In the genomic region with DNA sequence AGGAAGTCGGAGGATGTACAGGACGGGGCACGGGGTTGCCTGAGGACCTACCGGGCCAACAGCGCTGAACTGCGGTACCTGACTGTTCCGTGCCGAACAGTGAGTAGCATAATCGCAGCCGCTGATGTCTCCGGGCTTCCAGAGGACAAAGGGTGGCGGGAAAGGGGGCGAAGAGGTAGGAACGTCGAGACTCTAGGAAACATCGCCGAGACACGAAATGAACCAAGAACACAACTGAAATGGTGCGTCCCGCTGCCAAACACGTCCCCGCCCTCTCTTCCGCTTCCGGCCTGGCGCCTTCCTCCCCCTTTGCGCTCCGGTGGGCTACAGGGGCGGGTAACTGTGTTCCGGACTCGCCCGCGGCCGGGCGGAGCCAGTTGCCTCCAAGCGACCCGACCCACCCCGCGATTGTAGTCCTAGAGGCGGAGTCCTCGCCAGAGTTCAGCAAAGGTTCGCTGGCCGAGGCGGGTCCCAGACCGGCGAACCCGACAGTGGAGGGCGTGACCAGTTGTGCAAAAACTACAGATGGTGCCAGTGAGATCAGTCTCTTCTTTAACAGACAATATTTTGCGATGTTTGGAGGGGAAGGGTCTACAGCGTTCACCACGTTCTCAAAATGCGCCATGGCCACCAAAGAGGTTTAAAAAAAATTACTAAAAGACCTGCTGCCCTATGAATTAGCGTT, we compare ENCODE assay signal across 8 cellular contexts. TPM values are rescaled to one million over a fixed set of nuclear protein-coding genes. Genes with fewer than 3 reads are reported as not detected.
DNase-seq lines count a peak whose midpoint lies in the region; ATAC-seq lines count a peak whose summit lies in the region.

MRPS31 (minus strand) TSS at position 257 of the 685 bp plus-strand sequence; CDS start at position 203, 54 bp downstream.

- peak; percentile 80 for DNase-seq in DMS 273 treated with DMSO at 0.1 percent for 48 hours (lab: John Stamatoyannopoulos, UW)
- DNase-seq in OCI-M2 (lab: John Stamatoyannopoulos, UW; ENCODE audit: unreplicated experiment) = peak; percentile 62
- peak; percentile 93 for DNase-seq in activated T-cell treated with anti-CD3 and anti-CD28 coated beads for 4 hours
- DNase-seq in epithelial cell of prostate (ENCODE audit: low read depth, low spot score) = peak; percentile 57
- DNase-seq in mucosa of gallbladder (ENCODE audit: low spot score) = peak; percentile 93
- DNase-seq in stimulated activated CD8-positive, alpha-beta memory T cell treated with anti-CD3 and anti-CD28 coated beads, Interleukin-4, amount 100 ng/mL, for 4 hours (ENCODE audit: low read depth in 2 of 2, low spot score in 1 of 2) = peak; percentile 89 to 92

- H3K27me3 Mint-ChIP-seq in IgD-negative memory B cell = no peaks in the 10 kb centered on the region

- H3K4me3 Mint-ChIP-seq in IgD-negative memory B cell = peak within 1 kb of the TSS; percentile 94 to 99 (median 98)

- peak; percentile 98 for ATAC-seq in GM21529 (IDR thresholded peaks at IDR 0.05; ENCODE audit: unreplicated experiment)

- H3K36me3 Mint-ChIP-seq in IgD-negative memory B cell = no peaks in the 10 kb centered on the region

- peak within 1 kb of the TSS; percentile 93 to 97 (median 97) for H3K27ac Mint-ChIP-seq in IgD-negative memory B cell

- peak within 1 kb of the TSS; percentile 69 for H3K27ac ChIP-seq in epithelial cell of prostate

- no peaks in the 10 kb centered on the region for H3K9me3 Mint-ChIP-seq in IgD-negative memory B cell

- H3K4me1 Mint-ChIP-seq in IgD-negative memory B cell = peaks cover 11 to 24% (median 13%) of the 10 kb centered on the region in 3 donors

RNA-seq across cellular contexts. Expression of gene MRPS31, which starts in this region (rescaled TPM):
- polyA plus RNA-seq in IgD-negative memory B cell = 53.6 TPM
- total RNA-seq in mucosa of gallbladder = 18.1 TPM

Comparison
In these comparisons a context has a peak if more than half of its experiments do, and no peak if none do; other contexts are left out.
1. Peak in every context shown above with its lines: DNase-seq, ATAC-seq and H3K27ac ChIP-seq.